In the genomic region with DNA sequence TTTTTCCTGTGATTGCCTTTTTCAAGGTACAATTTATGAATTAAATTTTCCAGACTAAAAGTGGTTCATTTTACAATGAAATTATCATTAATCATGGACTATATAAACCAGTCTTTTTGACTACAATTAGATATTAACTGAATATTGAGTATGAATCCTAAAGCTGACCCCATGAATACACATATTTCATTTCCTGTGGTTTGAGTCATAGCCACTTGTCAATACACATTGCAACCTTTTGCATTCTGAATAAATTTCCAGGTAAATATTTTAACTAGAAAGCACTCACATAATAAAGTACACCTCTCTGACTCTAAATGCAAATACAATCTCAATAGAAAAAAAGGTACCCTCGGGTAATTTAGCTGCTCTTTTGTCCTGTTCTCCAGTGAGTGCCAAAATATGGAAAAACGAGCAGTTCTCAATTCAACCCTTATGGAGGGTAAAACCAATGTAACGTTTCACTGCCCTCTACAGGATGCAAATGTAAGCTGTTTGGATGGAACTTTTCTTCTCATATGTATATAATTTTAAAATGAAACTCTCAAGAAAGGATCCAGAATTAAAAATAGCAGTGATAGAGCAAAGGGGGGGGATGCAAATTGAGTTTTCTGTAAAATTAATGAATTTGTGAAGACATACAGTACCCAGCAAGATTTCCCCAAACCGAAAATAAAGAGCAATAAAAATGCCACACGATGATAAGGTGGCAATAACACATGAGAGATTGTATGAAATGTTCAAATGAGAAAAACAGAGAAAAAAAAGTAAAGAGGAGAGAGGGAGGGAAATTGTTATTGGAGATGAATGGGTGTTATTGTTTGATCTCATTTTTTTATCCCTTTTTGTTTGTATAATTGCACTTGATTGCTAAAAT, we compare ENCODE assay signal across 8 cellular contexts.
A peak's percentile ranks its signal among the peaks of the same experiment; 100 is the strongest.
DNase-seq lines count a peak whose midpoint lies in the region; ATAC-seq and TF ChIP-seq lines count a peak whose summit lies in the region.

No MANE protein-coding gene starts in this region.

- no peak for TF ChIP-seq POLR2A in vagina (IDR thresholded peaks at IDR 0.05)

- ATAC-seq in HG02840 (IDR thresholded peaks at IDR 0.05; ENCODE audit: low FRiP score, unreplicated experiment) (no peak), GM19452 (IDR thresholded peaks at IDR 0.05; ENCODE audit: unreplicated experiment) (no peak), HG03097 (IDR thresholded peaks at IDR 0.05; ENCODE audit: low FRiP score, unreplicated experiment) (no peak)

- no peaks in the 10 kb centered on the region for H3K4me1 ChIP-seq in vagina

- TF ChIP-seq CTCF in LNCAP (IDR thresholded peaks at IDR 0.05) (peak; percentile 72), vagina (IDR thresholded peaks at IDR 0.05) (peak in 2 of 3 experiments; percentile 6 to 19)

- intact Hi-C loops in vagina (cut with DNase I): no loop called here

- H3K27ac ChIP-seq in vagina: no peak overlapping the region

- H3K36me3 ChIP-seq in vagina: no peaks in the 10 kb centered on the region

- H3K4me3 ChIP-seq in vagina: no peak overlapping the region

- peak; percentile 92 for DNase-seq in COR-L47 (lab: John Stamatoyannopoulos, UW)
- peak; percentile 62 to 73 for DNase-seq in SHP77 (lab: John Stamatoyannopoulos, UW)
- peak; percentile 29 for DNase-seq in globus pallidus (ENCODE audit: low spot score)
- DNase-seq in vagina (ENCODE audit: extremely low spot score in 2 of 2): no peak

- H3K27me3 ChIP-seq in vagina: no peaks in the 10 kb centered on the region

- H3K9me3 ChIP-seq in vagina: no peaks in the 10 kb centered on the region

Comparison
In these comparisons a context has a peak if more than half of its experiments do, and no peak if none do; other contexts are left out.
1. DNase-seq: peak in COR-L47 (single experiment), SHP77 (2 of 2) and globus pallidus (single experiment); none in vagina (0 of 2).